Comparison of ENCODE assay signal across 13 cellular contexts in the genomic region with DNA sequence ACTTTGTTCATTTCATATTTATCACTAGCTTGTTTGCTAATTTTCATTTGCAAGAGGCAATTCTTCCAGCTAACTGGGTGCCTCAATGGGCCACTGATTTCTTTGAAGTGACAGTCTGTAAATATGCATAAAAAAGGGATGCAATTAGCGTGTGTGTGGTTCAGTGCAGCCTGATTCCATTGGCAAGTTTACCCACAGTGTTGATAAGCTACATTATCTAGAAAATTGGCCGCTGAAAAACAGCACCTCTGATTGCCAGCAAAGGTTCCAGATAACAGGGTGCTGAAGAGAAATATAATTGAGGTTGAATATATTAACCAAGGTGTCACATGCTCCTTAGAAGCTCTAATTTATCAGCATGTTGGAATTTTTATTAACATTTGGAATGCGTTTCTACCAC.
DNase-seq lines count a peak whose midpoint lies in the region; ATAC-seq and TF ChIP-seq lines count a peak whose summit lies in the region.
"Had no signal": no experiment of that assay in that cellular context is flagged by ENCODE, and none has a peak within 500 bp of the region (broad histone marks: within the 10 kb centered on the region; RNA-seq: fewer than 3 reads in every experiment).

No MANE protein-coding gene starts in this region.

- H3K9me3 Mint-ChIP-seq in immature natural killer cell: peaks cover 0 to 8% (median 2%) of the 10 kb centered on the region in 6 donors

- no peaks in the 10 kb centered on the region for H3K79me1 ChIP-seq in mesendoderm (ENCODE audit: low read length)

- H3K36me3 ChIP-seq in ascending aorta (no peaks in the 10 kb centered on the region), esophagus muscularis mucosa (no peaks in the 10 kb centered on the region), mesendoderm (ENCODE audit: control insufficient read depth, insufficient read depth, low read length) (no peaks in the 10 kb centered on the region), tibial artery (no peaks in the 10 kb centered on the region), mammary epithelial cell (ENCODE audit: insufficient read depth, low read length) (no peaks in the 10 kb centered on the region)
- H3K36me3 ChIP-seq: BE2C had no signal

- no peaks in the 10 kb centered on the region for H3K4me1 Mint-ChIP-seq in immature natural killer cell
- H3K4me1 Mint-ChIP-seq: CD4-positive, alpha-beta memory T cell had no signal

- H3K79me2 ChIP-seq in mesendoderm (ENCODE audit: control insufficient read depth, insufficient read depth, low read length): no peaks in the 10 kb centered on the region
- no peaks in the 10 kb centered on the region for H3K79me2 ChIP-seq in mammary epithelial cell (ENCODE audit: insufficient read depth, low read length)

- H3K27ac ChIP-seq in ascending aorta: peak overlapping the region; percentile 80 to 90
- H3K27ac ChIP-seq in esophagus muscularis mucosa (replicated peaks in 1 of 4): peak overlapping the region; percentile 78 to 84 (median 83)
- H3K27ac ChIP-seq in mesendoderm (ENCODE audit: low read depth, low read length): no peak overlapping the region
- H3K27ac ChIP-seq in tibial artery: peak overlapping the region; percentile 84 to 89
- no peak overlapping the region for H3K27ac ChIP-seq in mammary epithelial cell (ENCODE audit: insufficient read depth, low read depth, low read length)
- H3K27ac ChIP-seq: C4-2B had no signal

- no peak overlapping the region for H3K27ac Mint-ChIP-seq in immature natural killer cell
- H3K27ac Mint-ChIP-seq: CD4-positive, alpha-beta memory T cell had no signal

- H2AFZ ChIP-seq in mammary epithelial cell (ENCODE audit: low read depth, low read length): no peak overlapping the region

- CTCF ChIA-PET in mammary epithelial cell (lab: Charles Lee; ENCODE audit: low non-redundant PET): no interaction called here

- WGBS in esophagus muscularis mucosa: 80% methylated on average over 3 of the region's 3 CpGs
- no CpG with 5 or more reads among the region's 3 CpGs for WGBS in mesendoderm (ENCODE audit: extremely low coverage, insufficient coverage, low lambda C conversion rate)
- WGBS in mammary epithelial cell (ENCODE audit: low coverage, missing lambda C conversion rate): 64% methylated on average over 3 of the region's 3 CpGs

- H4K8ac ChIP-seq in mesendoderm (ENCODE audit: low read depth, low read length): no peak overlapping the region

- no peak for TF ChIP-seq POLR2A in esophagus muscularis mucosa (IDR thresholded peaks at IDR 0.05; ENCODE audit: low read depth)

- H3K4me3 Mint-ChIP-seq in immature natural killer cell: no peak overlapping the region
- H3K4me3 Mint-ChIP-seq: CD4-positive, alpha-beta memory T cell had no signal

- H2BK5ac ChIP-seq in mesendoderm (ENCODE audit: low read length): no peak overlapping the region

- no peak overlapping the region for H3K4ac ChIP-seq in mesendoderm (ENCODE audit: low read depth, low read length)

- no peak overlapping the region for H3K4me2 ChIP-seq in mesendoderm (ENCODE audit: low read length)
- H3K4me2 ChIP-seq in mammary epithelial cell (ENCODE audit: insufficient read depth, low read depth, low read length): no peak overlapping the region

- dilution Hi-C loops in mammary epithelial cell (cut with HindIII; ENCODE audit: low sequenced_read_pairs): no loop called here

- H3K9me3 ChIP-seq in ascending aorta (no peaks in the 10 kb centered on the region), esophagus muscularis mucosa (peaks cover 0 to 10% (median 4%) of the 10 kb centered on the region in 4 donors), tibial artery (peaks cover 0 to 6% (median 0%) of the 10 kb centered on the region in 3 donors), mammary epithelial cell (replicated peaks; ENCODE audit: insufficient read depth, low read length) (no peaks in the 10 kb centered on the region)

- no peak overlapping the region for H4K5ac ChIP-seq in mesendoderm (ENCODE audit: low read length)

- H3K9ac ChIP-seq in mesendoderm (ENCODE audit: low read length): no peak overlapping the region
- no peak overlapping the region for H3K9ac ChIP-seq in mammary epithelial cell (ENCODE audit: insufficient read depth, low read length)

- H3K36me3 Mint-ChIP-seq in immature natural killer cell: no peaks in the 10 kb centered on the region
- H3K36me3 Mint-ChIP-seq: CD4-positive, alpha-beta memory T cell had no signal

- DNase-seq in ascending aorta (ENCODE audit: low spot score in 2 of 2) (no peak), esophagus muscularis mucosa (ENCODE audit: extremely low spot score) (no peak), mesendoderm (peak; percentile 55), tibial artery (no peak), mammary epithelial cell (no peak), immature natural killer cell (no peak)
- DNase-seq: BE2C; CD4-positive, alpha-beta memory T cell; DMS79; H7 had no signal

- peaks cover 4 to 17% of the 10 kb centered on the region in 2 donors for H3K4me1 ChIP-seq in ascending aorta
- H3K4me1 ChIP-seq in esophagus muscularis mucosa: peaks cover 3 to 57% (median 44%) of the 10 kb centered on the region in 4 donors
- H3K4me1 ChIP-seq in mesendoderm (ENCODE audit: control insufficient read depth, low read depth, low read length): no peaks in the 10 kb centered on the region
- H3K4me1 ChIP-seq in tibial artery: peaks cover 0 to 43% (median 23%) of the 10 kb centered on the region in 4 donors
- H3K4me1 ChIP-seq in mammary epithelial cell (ENCODE audit: insufficient read depth, low read length): no peaks in the 10 kb centered on the region
- H3K4me1 ChIP-seq: BE2C had no signal

- intact Hi-C loops in ascending aorta (cut with DNase I): loop anchor here (5.0 kb wide), 1 partner anchor 1581 kb away; no protein-coding TSS in a partner anchor
- intact Hi-C loops in esophagus muscularis mucosa (cut with DNase I): no loop called here
- intact Hi-C loops in tibial artery (cut with DNase I; ENCODE audit: low total_unique reads): no loop called here
- intact Hi-C loops in mammary epithelial cell (cut with micrococcal nuclease): no loop called here

- no peak for TF ChIP-seq EP300 in esophagus muscularis mucosa (IDR thresholded peaks at IDR 0.05)

- H2AK5ac ChIP-seq in mesendoderm (ENCODE audit: low read length): no peak overlapping the region

- no peaks in the 10 kb centered on the region for H4K20me1 ChIP-seq in mammary epithelial cell (ENCODE audit: insufficient read depth, low read length)

- in situ Hi-C loops in mammary epithelial cell (cut with MboI; ENCODE audit: low sequenced_read_pairs in 2 of 2): no loop called here

- H2BK15ac ChIP-seq in mesendoderm (replicated peaks; ENCODE audit: low read depth): no peak overlapping the region

- no peak overlapping the region for H3K4me3 ChIP-seq in ascending aorta
- H3K4me3 ChIP-seq in esophagus muscularis mucosa: no peak overlapping the region
- H3K4me3 ChIP-seq in mesendoderm (ENCODE audit: low read length): no peak overlapping the region
- H3K4me3 ChIP-seq in tibial artery: no peak overlapping the region
- no peak overlapping the region for H3K4me3 ChIP-seq in mammary epithelial cell (replicated peaks in 1 of 3; ENCODE audit: insufficient read depth in 1 of 3, low read depth in 2 of 3, low read length in 3 of 3)
- H3K4me3 ChIP-seq: GM12878 had no signal

- TF ChIP-seq CTCF in ascending aorta (IDR thresholded peaks at IDR 0.05) (no peak), esophagus muscularis mucosa (IDR thresholded peaks at IDR 0.05) (no peak), tibial artery (IDR thresholded peaks at IDR 0.05) (no peak), mammary epithelial cell (conservative IDR thresholded peaks at IDR 0.05 in 1 of 2, IDR thresholded peaks at IDR 0.05 in 1 of 2; ENCODE audit: extremely low read depth in 1 of 2, insufficient read depth in 1 of 2, low read depth in 1 of 2, low read length in 2 of 2) (no peak)

- no TSS peak for BruUV-seq in mammary epithelial cell (replicated peaks; lab: Mats Ljungman, UMichigan)

- H3K27me3 Mint-ChIP-seq in immature natural killer cell (ENCODE audit: low read depth in 3 of 3): peaks cover 0 to 7% (median 0%) of the 10 kb centered on the region in 3 donors

- no peak for ATAC-seq in HG03139 (IDR thresholded peaks at IDR 0.05; ENCODE audit: unreplicated experiment)
- ATAC-seq: GM12878 had no signal

- no peak overlapping the region for H3K18ac ChIP-seq in mesendoderm (ENCODE audit: low read length)

- H3K56ac ChIP-seq in mesendoderm (ENCODE audit: low read length): no peak overlapping the region

- no peak overlapping the region for H3K23ac ChIP-seq in mesendoderm (ENCODE audit: low read length)

- H3K27me3 ChIP-seq in ascending aorta: no peaks in the 10 kb centered on the region
- H3K27me3 ChIP-seq in esophagus muscularis mucosa: no peaks in the 10 kb centered on the region
- H3K27me3 ChIP-seq in mesendoderm (ENCODE audit: insufficient read depth, low read length, poor library complexity): no peaks in the 10 kb centered on the region
- H3K27me3 ChIP-seq in tibial artery: no peaks in the 10 kb centered on the region
- no peaks in the 10 kb centered on the region for H3K27me3 ChIP-seq in mammary epithelial cell (ENCODE audit: insufficient read depth, low read length)

- H2BK120ac ChIP-seq in mesendoderm (ENCODE audit: low read depth, low read length): no peak overlapping the region

Comparison
In these comparisons a context has a peak if more than half of its experiments do, and no peak if none do; other contexts are left out.
1. H3K27ac ChIP-seq: peak in ascending aorta (2 of 2), esophagus muscularis mucosa (4 of 4) and tibial artery (2 of 2); none in mesendoderm (single experiment) and mammary epithelial cell (single experiment).